8 cellular contexts compared by ENCODE assay signal in the genomic region with DNA sequence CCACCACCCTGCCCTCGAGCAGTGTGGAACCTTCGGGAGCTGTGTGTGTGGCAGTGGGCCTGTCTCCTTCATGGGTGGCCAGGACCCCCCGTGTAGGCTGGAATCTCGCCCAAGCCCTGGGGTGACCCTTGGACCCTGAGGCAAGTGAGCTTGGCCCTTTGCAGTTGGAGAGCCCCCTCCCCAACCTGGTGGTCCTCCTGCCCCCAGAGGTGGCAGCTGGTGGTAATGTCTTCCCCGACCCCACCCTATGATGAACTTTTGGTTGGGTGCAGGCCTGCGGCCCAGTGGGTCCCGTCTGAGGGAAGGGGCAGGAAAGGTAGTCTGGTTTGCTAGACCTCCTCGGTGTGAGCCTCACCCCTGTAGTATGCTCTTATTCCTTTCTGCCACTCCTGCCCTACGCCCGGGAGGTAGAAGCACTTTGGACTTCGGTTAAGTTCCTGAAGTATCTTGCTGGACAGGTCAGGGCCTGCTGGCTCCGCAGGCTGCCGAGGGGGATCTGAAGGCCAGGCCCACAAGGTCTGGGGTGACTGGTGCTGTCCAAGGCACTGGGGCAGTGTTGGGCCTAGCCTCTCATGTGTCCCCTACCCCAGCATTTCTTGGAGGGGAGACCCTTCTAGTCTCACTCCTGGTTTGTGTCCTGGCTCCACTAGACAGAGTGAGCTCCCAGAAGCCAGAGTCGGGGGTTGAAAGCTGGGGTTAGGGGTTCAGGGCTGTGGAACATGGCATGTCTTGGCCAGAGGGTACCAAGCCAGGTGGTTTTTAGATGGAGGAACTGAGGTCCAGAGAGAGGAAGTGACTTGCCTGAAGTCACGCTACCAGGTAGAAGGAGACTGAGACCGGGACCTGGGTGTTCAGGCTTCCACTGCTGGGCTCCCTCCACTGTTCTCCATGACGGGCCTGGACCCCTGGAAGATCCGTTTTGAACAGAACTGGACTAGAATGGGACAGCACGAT. TPM values are rescaled to one million over a fixed set of nuclear protein-coding genes. Genes with fewer than 3 reads are reported as not detected.
DNase-seq lines count a peak whose midpoint lies in the region; ATAC-seq and TF ChIP-seq lines count a peak whose summit lies in the region.

No MANE protein-coding gene starts in this region.

- no peak for TF ChIP-seq CTCF in astrocyte of the spinal cord (IDR thresholded peaks at IDR 0.05; ENCODE audit: low read depth, low read length)
- TF ChIP-seq CTCF in right lobe of liver (IDR thresholded peaks at IDR 0.05): no peak

- intact Hi-C loops in right lobe of liver (cut with DNase I): no loop called here

- H3K4me3 Mint-ChIP-seq in activated CD8-positive, alpha-beta memory T cell treated with anti-CD3 and anti-CD28 coated beads, Interleukin-2, amount 10 ng/mL, durations not matched to agents 7 days and 5 days: peak overlapping the region; percentile 98

- CTCF ChIA-PET in activated CD8-positive, alpha-beta memory T cell treated with anti-CD3 and anti-CD28 coated beads, Interleukin-2, amount 10 ng/mL, durations not matched to agents 7 days and 5 days (lab: Charles Lee): interaction anchor here (0.8 to 1.4 kb wide), 3 partner anchors 37 to 197 kb away, joined by 4 to 6 read pairs (median 5); no protein-coding TSS in a partner anchor

- peaks cover 2% of the 10 kb centered on the region for H3K36me3 Mint-ChIP-seq in activated CD8-positive, alpha-beta memory T cell treated with anti-CD3 and anti-CD28 coated beads, Interleukin-2, amount 10 ng/mL, durations not matched to agents 7 days and 5 days

- in situ Hi-C loops in astrocyte of the spinal cord (cut with HindIII; ENCODE audit: low sequenced_read_pairs): no loop called here

- H3K4me3 ChIP-seq in astrocyte of the spinal cord (ENCODE audit: low read depth, low read length) (peak overlapping the region; percentile 82), right lobe of liver (peak overlapping the region; percentile 30 to 62 (median 56)), thymus (ENCODE audit: low read length) (peak overlapping the region; percentile 96)

- H3K9me3 ChIP-seq in right lobe of liver (no peaks in the 10 kb centered on the region), thymus (ENCODE audit: control insufficient read depth) (no peaks in the 10 kb centered on the region)

- no peak for TF ChIP-seq POLR2A in right lobe of liver (IDR thresholded peaks at IDR 0.05)

- H3K27ac ChIP-seq in right lobe of liver: peak overlapping the region; percentile 59 to 88 (median 84)
- H3K27ac ChIP-seq in thymus (ENCODE audit: low read depth): peak overlapping the region; percentile 31

- no peaks in the 10 kb centered on the region for H3K27me3 Mint-ChIP-seq in activated CD8-positive, alpha-beta memory T cell treated with anti-CD3 and anti-CD28 coated beads, Interleukin-2, amount 10 ng/mL, durations not matched to agents 7 days and 5 days

- H3K4me1 ChIP-seq in right lobe of liver: peaks cover 0 to 19% (median 8%) of the 10 kb centered on the region in 4 donors
- H3K4me1 ChIP-seq in thymus (ENCODE audit: control insufficient read depth, insufficient read depth, low read length): peaks cover 28% of the 10 kb centered on the region

- H3K27ac Mint-ChIP-seq in activated CD8-positive, alpha-beta memory T cell treated with anti-CD3 and anti-CD28 coated beads, Interleukin-2, amount 10 ng/mL, durations not matched to agents 7 days and 5 days: peak overlapping the region; percentile 96

- no peaks in the 10 kb centered on the region for H3K27me3 ChIP-seq in right lobe of liver
- no peaks in the 10 kb centered on the region for H3K27me3 ChIP-seq in thymus (ENCODE audit: control insufficient read depth, insufficient read depth)

- peaks cover 5% of the 10 kb centered on the region for H3K4me1 Mint-ChIP-seq in activated CD8-positive, alpha-beta memory T cell treated with anti-CD3 and anti-CD28 coated beads, Interleukin-2, amount 10 ng/mL, durations not matched to agents 7 days and 5 days

- H3K36me3 ChIP-seq in right lobe of liver (no peaks in the 10 kb centered on the region), thymus (ENCODE audit: control insufficient read depth, insufficient read depth) (peaks cover 5% of the 10 kb centered on the region)

- DNase-seq in activated CD8-positive, alpha-beta memory T cell treated with anti-CD3 and anti-CD28 coated beads, Interleukin-2, amount 10 ng/mL, durations not matched to agents 7 days and 5 days: no peak
- DNase-seq in activated CD8-positive, alpha-beta memory T cell treated with anti-CD3 and anti-CD28 coated beads, Interleukin-2, amount 50 U/mL, for 48 hours: no peak
- no peak for DNase-seq in astrocyte of the spinal cord (ENCODE audit: low read depth, low spot score)
- peak; percentile 43 to 72 (median 67) for DNase-seq in right lobe of liver
- no peak for DNase-seq in NCI-H1092 treated with DMSO at 0.1 percent for 48 hours (lab: John Stamatoyannopoulos, UW)
- DNase-seq in DMS153 treated with DMSO at 0.1 percent for 48 hours (lab: John Stamatoyannopoulos, UW; ENCODE audit: unreplicated experiment): no peak

- ATAC-seq in activated CD8-positive, alpha-beta memory T cell treated with anti-CD3 and anti-CD28 coated beads, Interleukin-2, amount 10 ng/mL, durations not matched to agents 7 days and 5 days: no peak
- peak; percentile 23 to 55 (median 36) for ATAC-seq in right lobe of liver
- no peak for ATAC-seq in GM18867 (IDR thresholded peaks at IDR 0.05; ENCODE audit: unreplicated experiment)

- WGBS in right lobe of liver (ENCODE audit: insufficient coverage, low coverage, low lambda C conversion rate, missing lambda C conversion rate): 17% methylated on average over 9 of the region's 19 CpGs
- WGBS in thymus: 66% methylated on average over 19 of the region's 19 CpGs

- H3K9me3 Mint-ChIP-seq in activated CD8-positive, alpha-beta memory T cell treated with anti-CD3 and anti-CD28 coated beads, Interleukin-2, amount 10 ng/mL, durations not matched to agents 7 days and 5 days (ENCODE audit: low read depth): no peaks in the 10 kb centered on the region

RNA-seq across cellular contexts. Expression of a gene that starts 1.7 kb away (rescaled TPM):
- total RNA-seq in activated CD8-positive, alpha-beta memory T cell treated with anti-CD3 and anti-CD28 coated beads, Interleukin-2, amount 10 ng/mL, durations not matched to agents 7 days and 5 days: 10 to 100 TPM; 13.7 to 16.5 TPM
- total RNA-seq in right lobe of liver: 1 to 10 TPM; 3.4 to 8.4 (median 7.0) TPM
- 18.3 TPM for polyA plus RNA-seq in thymus

Comparison
In these comparisons a context has a peak if more than half of its experiments do, and no peak if none do; other contexts are left out.
1. ATAC-seq: peak in right lobe of liver (4 of 4); none in activated CD8-positive, alpha-beta memory T cell treated with anti-CD3 and anti-CD28 coated beads, Interleukin-2, amount 10 ng/mL, durations not matched to agents 7 days and 5 days (single experiment) and GM18867 (single experiment).
2. DNase-seq: peak in right lobe of liver (3 of 3); none in activated CD8-positive, alpha-beta memory T cell treated with anti-CD3 and anti-CD28 coated beads, Interleukin-2, amount 10 ng/mL, durations not matched to agents 7 days and 5 days (single experiment), activated CD8-positive, alpha-beta memory T cell treated with anti-CD3 and anti-CD28 coated beads, Interleukin-2, amount 50 U/mL, for 48 hours (single experiment), astrocyte of the spinal cord (single experiment), NCI-H1092 treated with DMSO at 0.1 percent for 48 hours (single experiment) and DMS153 treated with DMSO at 0.1 percent for 48 hours (single experiment).
3. Peak in every context shown above with its lines, with median percentiles within 50 percentile points of each other: H3K4me3 ChIP-seq.